Comparison of ENCODE assay signal across 34 cellular contexts in genomic region chr21:44603109-44603875, GRCh38. TPM values are rescaled to one million over a fixed set of nuclear protein-coding genes. Genes with fewer than 3 reads are reported as not detected.
"Had no signal": no experiment of that assay in that cellular context is flagged by ENCODE, and none has a peak within 500 bp of the region (broad histone marks: within the 10 kb centered on the region; RNA-seq: fewer than 3 reads in every experiment).

No MANE protein-coding gene starts in this region.

- H3K27me3 ChIP-seq: foreskin keratinocyte, vagina had no signal

- H3K27ac Mint-ChIP-seq: immature natural killer cell; naive B cell; natural killer cell treated with Interleukin-12 subunit alpha and Interleukin-12 subunit beta and Interleukin-15 and Interleukin-18, amount 100 ng/mL, for 72 hours; stimulated activated memory B cell treated with anti-CD40 and anti-IgM and Interleukin-4, amounts not matched to agents 10 μg/mL and 1 μg/mL and 100 μg/mL, for 72 hours; stimulated activated naive CD8-positive, alpha-beta T cell treated with anti-CD3 and anti-CD28 coated beads, Interleukin-15, Interleukin-2, amounts not matched to agents 100 ng/mL and 50 ng/mL, for 24 hours had no signal

- H3K9me3 ChIP-seq: lower lobe of right lung, psoas muscle, sigmoid colon, vagina had no signal

- H3K36me3 ChIP-seq: gastroesophageal sphincter, heart right ventricle, lower lobe of right lung, sigmoid colon, spleen, thoracic aorta, transverse colon, vagina had no signal

- H3K4me3 Mint-ChIP-seq: immature natural killer cell; natural killer cell treated with Interleukin-12 subunit alpha and Interleukin-12 subunit beta and Interleukin-15 and Interleukin-18, amount 100 ng/mL, for 72 hours; neural crest cell; stimulated activated memory B cell treated with anti-CD40 and anti-IgM and Interleukin-4, amounts not matched to agents 10 μg/mL and 1 μg/mL and 100 μg/mL, for 72 hours; stimulated activated naive CD8-positive, alpha-beta T cell treated with anti-CD3 and anti-CD28 coated beads, Interleukin-15, Interleukin-2, amounts not matched to agents 100 ng/mL and 50 ng/mL, for 24 hours had no signal

- H3K4me3 ChIP-seq: dorsolateral prefrontal cortex, gastroesophageal sphincter, heart right ventricle, lower lobe of right lung, psoas muscle, sigmoid colon, spleen, thoracic aorta, transverse colon, vagina had no signal

- ATAC-seq: foreskin keratinocyte; gastroesophageal sphincter; heart right ventricle; left ventricle myocardium superior; natural killer cell treated with Interleukin-12 subunit alpha and Interleukin-12 subunit beta and Interleukin-15 and Interleukin-18, amount 100 ng/mL, for 72 hours; psoas muscle; stimulated activated memory B cell treated with anti-CD40 and anti-IgM and Interleukin-4, amounts not matched to agents 10 μg/mL and 1 μg/mL and 100 μg/mL, for 72 hours had no signal

- H3K36me3 Mint-ChIP-seq: natural killer cell treated with Interleukin-12 subunit alpha and Interleukin-12 subunit beta and Interleukin-15 and Interleukin-18, amount 100 ng/mL, for 72 hours had no signal

- H3K4me1 ChIP-seq: foreskin keratinocyte, gastroesophageal sphincter, heart right ventricle, lower lobe of right lung, psoas muscle, sigmoid colon, spleen, transverse colon, vagina had no signal

- H3K27ac ChIP-seq: dorsolateral prefrontal cortex, epithelial cell of prostate, foreskin keratinocyte, gastroesophageal sphincter, heart right ventricle, lower lobe of right lung, psoas muscle, sigmoid colon, spleen, thoracic aorta, transverse colon, vagina had no signal

- H3K4me1 Mint-ChIP-seq: immature natural killer cell; naive B cell; stimulated activated memory B cell treated with anti-CD40 and anti-IgM and Interleukin-4, amounts not matched to agents 10 μg/mL and 1 μg/mL and 100 μg/mL, for 72 hours had no signal

- H3K9me3 Mint-ChIP-seq: natural killer cell treated with Interleukin-12 subunit alpha and Interleukin-12 subunit beta and Interleukin-15 and Interleukin-18, amount 100 ng/mL, for 72 hours had no signal

- DNase-seq: dorsolateral prefrontal cortex; effector CD4-positive, alpha-beta T cell; foreskin keratinocyte; glutamatergic neuron; heart right ventricle; hypothalamus; immature natural killer cell; islet precursor cell; kidney glomerular epithelial cell; left ventricle myocardium superior; lower lobe of right lung; naive B cell; psoas muscle; sigmoid colon; spleen; stimulated activated CD4-positive, alpha-beta T cell treated with anti-CD3 and anti-CD28 coated beads, Interleukin-4, amount 100 ng/mL, for 4 hours; transverse colon had no signal

RNA-seq across cellular contexts. Expression of gene KRTAP10-7, which starts 2.9 kb away (rescaled TPM):
- total RNA-seq: cerebellum; dorsolateral prefrontal cortex; esophagus mucosa; fibroblast of lung; foreskin keratinocyte; gastroesophageal sphincter; heart right ventricle; left ventricle myocardium superior; lower lobe of right lung; mononuclear cell; natural killer cell treated with Interleukin-12 subunit alpha and Interleukin-12 subunit beta and Interleukin-15 and Interleukin-18, amount 100 ng/mL, for 72 hours; neural crest cell; osteoblast; psoas muscle; renal cortical epithelial cell; right cardiac atrium; sigmoid colon; skeletal muscle tissue; spleen; thoracic aorta; transverse colon; ureter; vagina had no signal

RNA-seq across cellular contexts. Expression of gene KRTAP10-8, which starts 8.6 kb away (rescaled TPM):
- total RNA-seq: cerebellum; dorsolateral prefrontal cortex; esophagus mucosa; fibroblast of lung; foreskin keratinocyte; gastroesophageal sphincter; heart right ventricle; left ventricle myocardium superior; lower lobe of right lung; mononuclear cell; natural killer cell treated with Interleukin-12 subunit alpha and Interleukin-12 subunit beta and Interleukin-15 and Interleukin-18, amount 100 ng/mL, for 72 hours; neural crest cell; osteoblast; psoas muscle; renal cortical epithelial cell; right cardiac atrium; sigmoid colon; skeletal muscle tissue; spleen; thoracic aorta; transverse colon; ureter; vagina had no signal

RNA-seq across cellular contexts. Expression of gene KRTAP10-6, which starts 11.0 kb away (rescaled TPM):
- total RNA-seq: cerebellum; dorsolateral prefrontal cortex; esophagus mucosa; fibroblast of lung; foreskin keratinocyte; gastroesophageal sphincter; heart right ventricle; left ventricle myocardium superior; lower lobe of right lung; mononuclear cell; natural killer cell treated with Interleukin-12 subunit alpha and Interleukin-12 subunit beta and Interleukin-15 and Interleukin-18, amount 100 ng/mL, for 72 hours; neural crest cell; osteoblast; psoas muscle; renal cortical epithelial cell; right cardiac atrium; sigmoid colon; skeletal muscle tissue; spleen; thoracic aorta; transverse colon; ureter; vagina had no signal

RNA-seq across cellular contexts. Expression of gene KRTAP10-5, which starts 22.9 kb away (rescaled TPM):
- total RNA-seq: cerebellum; dorsolateral prefrontal cortex; esophagus mucosa; fibroblast of lung; foreskin keratinocyte; gastroesophageal sphincter; heart right ventricle; left ventricle myocardium superior; lower lobe of right lung; mononuclear cell; natural killer cell treated with Interleukin-12 subunit alpha and Interleukin-12 subunit beta and Interleukin-15 and Interleukin-18, amount 100 ng/mL, for 72 hours; neural crest cell; osteoblast; psoas muscle; renal cortical epithelial cell; right cardiac atrium; sigmoid colon; skeletal muscle tissue; spleen; thoracic aorta; transverse colon; ureter; vagina had no signal

RNA-seq across cellular contexts. Expression of gene KRTAP10-9, which starts 23.6 kb away (rescaled TPM):
- total RNA-seq: cerebellum; dorsolateral prefrontal cortex; esophagus mucosa; fibroblast of lung; foreskin keratinocyte; gastroesophageal sphincter; heart right ventricle; left ventricle myocardium superior; lower lobe of right lung; mononuclear cell; natural killer cell treated with Interleukin-12 subunit alpha and Interleukin-12 subunit beta and Interleukin-15 and Interleukin-18, amount 100 ng/mL, for 72 hours; neural crest cell; osteoblast; psoas muscle; renal cortical epithelial cell; right cardiac atrium; sigmoid colon; skeletal muscle tissue; spleen; thoracic aorta; transverse colon; ureter; vagina had no signal
